In the genomic region with DNA sequence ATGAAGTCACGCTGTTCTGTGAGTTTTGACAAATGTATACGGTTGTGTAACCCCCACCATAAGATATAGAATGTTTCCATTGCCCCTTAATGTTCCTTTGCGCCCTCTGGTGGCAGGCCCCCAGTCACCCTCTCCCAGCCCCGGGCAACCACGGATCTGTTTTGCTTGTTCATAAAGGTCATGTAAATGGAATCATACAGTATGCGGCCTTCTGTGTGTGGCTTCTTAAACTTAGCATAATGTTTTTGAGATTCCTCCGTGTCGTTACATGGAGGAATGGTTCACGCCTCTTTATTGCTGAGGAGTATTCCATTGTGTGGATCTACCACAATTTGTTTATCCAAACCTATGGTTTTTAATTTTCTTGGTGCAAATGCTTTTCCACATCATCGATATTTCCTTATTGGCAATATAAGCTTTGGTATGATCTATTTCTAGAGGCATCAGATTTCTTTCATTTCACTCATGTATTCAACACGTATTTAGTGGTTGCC, we compare ENCODE assay signal across 8 cellular contexts. TPM values are rescaled to one million over a fixed set of nuclear protein-coding genes. Genes with fewer than 3 reads are reported as not detected.
A peak's percentile ranks its signal among the peaks of the same experiment; 100 is the strongest.
DNase-seq lines count a peak whose midpoint lies in the region; ATAC-seq and TF ChIP-seq lines count a peak whose summit lies in the region.

No MANE protein-coding gene starts in this region.

- H3K9me3 Mint-ChIP-seq in activated T-helper 17 cell treated with anti-CD3 and anti-CD28 coated beads, Interleukin-2, amount 50 U/mL, for 72 hours = no peaks in the 10 kb centered on the region

- TF ChIP-seq CTCF in foreskin fibroblast (IDR thresholded peaks at IDR 0.05; ENCODE audit: low read depth, low read length) (peak; percentile 73), parathyroid adenoma (IDR thresholded peaks at IDR 0.05) (peak; percentile 81)

- no peaks in the 10 kb centered on the region for H3K36me3 ChIP-seq in parathyroid adenoma (ENCODE audit: control insufficient read depth, insufficient read depth, low read length)

- no peak overlapping the region for H3K27ac Mint-ChIP-seq in activated T-helper 17 cell treated with anti-CD3 and anti-CD28 coated beads, Interleukin-2, amount 50 U/mL, for 72 hours

- no peaks in the 10 kb centered on the region for H3K79me2 ChIP-seq in parathyroid adenoma

- no peaks in the 10 kb centered on the region for H3K27me3 Mint-ChIP-seq in activated T-helper 17 cell treated with anti-CD3 and anti-CD28 coated beads, Interleukin-2, amount 50 U/mL, for 72 hours

- H3K4me2 ChIP-seq in parathyroid adenoma (ENCODE audit: low read length) = no peak overlapping the region

- H3K9me3 ChIP-seq in parathyroid adenoma (ENCODE audit: control insufficient read depth, low read length) = no peaks in the 10 kb centered on the region

- no peaks in the 10 kb centered on the region for H3K4me1 ChIP-seq in parathyroid adenoma

- no peaks in the 10 kb centered on the region for H3K27me3 ChIP-seq in parathyroid adenoma (ENCODE audit: control insufficient read depth, insufficient read depth, low read length)

- H3K4me3 Mint-ChIP-seq in activated T-helper 17 cell treated with anti-CD3 and anti-CD28 coated beads, Interleukin-2, amount 50 U/mL, for 72 hours = no peak overlapping the region

- no peak overlapping the region for H3K27ac ChIP-seq in parathyroid adenoma

- H3K4me1 Mint-ChIP-seq in activated T-helper 17 cell treated with anti-CD3 and anti-CD28 coated beads, Interleukin-2, amount 50 U/mL, for 72 hours = no peaks in the 10 kb centered on the region

- no peaks in the 10 kb centered on the region for H3K36me3 Mint-ChIP-seq in activated T-helper 17 cell treated with anti-CD3 and anti-CD28 coated beads, Interleukin-2, amount 50 U/mL, for 72 hours (ENCODE audit: low read depth)

- DNase-seq in SIG-M5 treated with dmso at 0.1 percent for 504 hours (lab: John Stamatoyannopoulos, UW; ENCODE audit: unreplicated experiment) (peak; percentile 63), SIG-M5 (lab: John Stamatoyannopoulos, UW) (no peak), RPMI8226 (peak; percentile 65), foreskin fibroblast (peak; percentile 21 to 68), ureter (ENCODE audit: low spot score) (peak; percentile 61)

- H3K4me3 ChIP-seq in foreskin fibroblast (ENCODE audit: low read depth in 1 of 2, low read length in 2 of 2) = no peak overlapping the region
- H3K4me3 ChIP-seq in parathyroid adenoma (ENCODE audit: low read depth, low read length) = no peak overlapping the region

- H2AFZ ChIP-seq in parathyroid adenoma = no peak overlapping the region

- H3K9ac ChIP-seq in parathyroid adenoma = no peak overlapping the region

- ATAC-seq in HG03575 (IDR thresholded peaks at IDR 0.05; ENCODE audit: extremely low read depth, insufficient number of reproducible peaks, low FRiP score, unreplicated experiment) = peak; percentile 64
- peak; percentile 82 for ATAC-seq in activated T-helper 17 cell treated with anti-CD3 and anti-CD28 coated beads, Interleukin-2, amount 50 U/mL, for 72 hours (replicated peaks)

RNA-seq across cellular contexts. Expression of a gene that starts 28.4 kb away (rescaled TPM):
- 10 to 100 TPM; 22.5 to 30.7 TPM for total RNA-seq in activated T-helper 17 cell treated with anti-CD3 and anti-CD28 coated beads, Interleukin-2, amount 50 U/mL, for 72 hours
- total RNA-seq in ureter = 57.1 TPM
